Comparison of ENCODE assay signal across 2 cellular contexts in the genomic region with DNA sequence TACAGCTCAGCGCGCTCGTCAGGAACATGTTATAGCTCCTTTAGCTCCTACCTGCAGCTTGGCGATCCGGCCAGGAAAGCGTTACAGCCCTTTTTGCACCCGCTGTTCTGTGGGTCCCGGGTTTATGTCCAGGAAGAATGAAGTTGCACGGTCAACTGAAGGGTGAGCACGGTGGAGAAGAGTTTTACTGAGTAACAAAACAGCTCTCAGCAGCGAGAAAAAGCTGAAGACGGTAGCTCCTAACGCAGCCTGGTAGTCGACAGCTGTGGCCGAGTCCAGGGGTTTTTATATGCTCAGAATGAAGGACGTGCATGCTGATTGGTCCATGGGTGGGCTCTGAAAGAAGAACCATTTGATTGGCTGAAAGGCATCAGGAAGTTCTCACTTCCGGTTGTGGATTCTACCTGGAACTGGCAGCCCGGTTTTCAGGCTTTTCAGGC.
TF ChIP-seq lines count a peak whose summit lies in the region.

No MANE protein-coding gene starts in this region.

TF ChIP-seq in K562, 482 proteins besides CTCF, POLR2A, EP300 and RAD21 (continued from another document):
- TF ChIP-seq, protein P1, sequence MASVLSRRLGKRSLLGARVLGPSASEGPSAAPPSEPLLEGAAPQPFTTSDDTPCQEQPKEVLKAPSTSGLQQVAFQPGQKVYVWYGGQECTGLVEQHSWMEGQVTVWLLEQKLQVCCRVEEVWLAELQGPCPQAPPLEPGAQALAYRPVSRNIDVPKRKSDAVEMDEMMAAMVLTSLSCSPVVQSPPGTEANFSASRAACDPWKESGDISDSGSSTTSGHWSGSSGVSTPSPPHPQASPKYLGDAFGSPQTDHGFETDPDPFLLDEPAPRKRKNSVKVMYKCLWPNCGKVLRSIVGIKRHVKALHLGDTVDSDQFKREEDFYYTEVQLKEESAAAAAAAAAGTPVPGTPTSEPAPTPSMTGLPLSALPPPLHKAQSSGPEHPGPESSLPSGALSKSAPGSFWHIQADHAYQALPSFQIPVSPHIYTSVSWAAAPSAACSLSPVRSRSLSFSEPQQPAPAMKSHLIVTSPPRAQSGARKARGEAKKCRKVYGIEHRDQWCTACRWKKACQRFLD (CRISPR knock-in tag; IDR thresholded peaks at IDR 0.05) = no peak
- no peak for TF ChIP-seq ESRRB (CRISPR knock-in tag; IDR thresholded peaks at IDR 0.05; ENCODE audit: borderline replicate concordance)
- peak; percentile 93 for TF ChIP-seq POLR2AphosphoS5 (IDR thresholded peaks at IDR 0.05; ENCODE audit: control insufficient read depth, insufficient read depth, low read depth, low read length)
- TF ChIP-seq NCOR1 (IDR thresholded peaks at IDR 0.05) = 0 out of 2 replicates have a peak, but pooled peaks have one; percentile 9
- TF ChIP-seq TBP (optimal IDR thresholded peaks at IDR 0.05; ENCODE audit: low read depth, low read length) = peak; percentile 95

TF ChIP-seq in HepG2, 621 proteins besides CTCF, POLR2A, EP300 and RAD21 (continued from another document):
- TF ChIP-seq SOX13 (IDR thresholded peaks at IDR 0.05) (no peak), SOX13 (CRISPR knock-in tag; conservative IDR thresholded peaks at IDR 0.05 in 1 of 2, IDR thresholded peaks at IDR 0.05 in 1 of 2) (no peak), ZNF547 (CRISPR knock-in tag; IDR thresholded peaks at IDR 0.05) (no peak), RARA (CRISPR knock-in tag; IDR thresholded peaks at IDR 0.05) (no peak), ZNF557 (CRISPR knock-in tag; IDR thresholded peaks at IDR 0.05) (no peak), CEBPG (CRISPR knock-in tag; IDR thresholded peaks at IDR 0.05) (no peak), ZNF816 (CRISPR knock-in tag; IDR thresholded peaks at IDR 0.05; ENCODE audit: borderline replicate concordance) (no peak), ZBTB7B (CRISPR knock-in tag; IDR thresholded peaks at IDR 0.05) (no peak), ZSCAN29 (CRISPR knock-in tag; conservative IDR thresholded peaks at IDR 0.05) (no peak), POLR2AphosphoS5 (IDR thresholded peaks at IDR 0.05; ENCODE audit: low read depth, low read length) (peak; percentile 63), ZNF670 (CRISPR knock-in tag; IDR thresholded peaks at IDR 0.05; ENCODE audit: borderline replicate concordance) (no peak), GABPB1 (CRISPR knock-in tag; IDR thresholded peaks at IDR 0.05) (peak; percentile 36; the same call in 1 of the 2 replicates), ZNF256 (CRISPR knock-in tag; conservative IDR thresholded peaks at IDR 0.05) (no peak), NFKBIZ (CRISPR knock-in tag; IDR thresholded peaks at IDR 0.05) (no peak), IRX3 (CRISPR knock-in tag; IDR thresholded peaks at IDR 0.05; ENCODE audit: borderline replicate concordance, low read depth) (no peak), SNAI1 (CRISPR knock-in tag; IDR thresholded peaks at IDR 0.05; ENCODE audit: borderline replicate concordance) (0 out of 2 replicates have a peak, but pooled peaks have one; percentile 48), ZNF274 (CRISPR knock-in tag; IDR thresholded peaks at IDR 0.05) (no peak), NAIF1 (CRISPR knock-in tag; IDR thresholded peaks at IDR 0.05; ENCODE audit: borderline replicate concordance) (no peak), RBM39 (IDR thresholded peaks at IDR 0.05; ENCODE audit: low read depth, low read length, poor library complexity, severe bottlenecking) (no peak), YEATS2 (CRISPR knock-in tag; IDR thresholded peaks at IDR 0.05; ENCODE audit: borderline replicate concordance) (peak; percentile 38; the same call in 1 of the 2 replicates), ZNF589 (CRISPR knock-in tag; conservative IDR thresholded peaks at IDR 0.05) (no peak), CHCHD3 (CRISPR knock-in tag; IDR thresholded peaks at IDR 0.05) (no peak), ZNF883 (CRISPR knock-in tag; IDR thresholded peaks at IDR 0.05; ENCODE audit: not compliant biosample characterization) (no peak), SIN3B (IDR thresholded peaks at IDR 0.05; ENCODE audit: low read length) (no peak), PPARG (CRISPR knock-in tag; conservative IDR thresholded peaks at IDR 0.05) (no peak), EED (CRISPR knock-in tag; IDR thresholded peaks at IDR 0.05) (no peak)
- TF ChIP-seq, protein P2, sequence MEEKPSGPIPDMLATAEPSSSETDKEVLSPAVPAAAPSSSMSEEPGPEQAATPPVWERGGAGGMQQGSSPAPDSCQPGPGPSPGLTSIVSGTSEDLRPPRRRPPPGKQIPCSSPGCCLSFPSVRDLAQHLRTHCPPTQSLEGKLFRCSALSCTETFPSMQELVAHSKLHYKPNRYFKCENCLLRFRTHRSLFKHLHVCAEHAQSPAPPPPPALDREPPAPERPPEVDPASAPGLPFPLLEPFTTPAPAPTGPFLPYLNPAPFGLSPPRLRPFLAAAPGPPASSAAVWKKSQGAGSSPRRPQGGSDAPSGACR (CRISPR knock-in tag; IDR thresholded peaks at IDR 0.05) = no peak
- TF ChIP-seq, protein P3, sequence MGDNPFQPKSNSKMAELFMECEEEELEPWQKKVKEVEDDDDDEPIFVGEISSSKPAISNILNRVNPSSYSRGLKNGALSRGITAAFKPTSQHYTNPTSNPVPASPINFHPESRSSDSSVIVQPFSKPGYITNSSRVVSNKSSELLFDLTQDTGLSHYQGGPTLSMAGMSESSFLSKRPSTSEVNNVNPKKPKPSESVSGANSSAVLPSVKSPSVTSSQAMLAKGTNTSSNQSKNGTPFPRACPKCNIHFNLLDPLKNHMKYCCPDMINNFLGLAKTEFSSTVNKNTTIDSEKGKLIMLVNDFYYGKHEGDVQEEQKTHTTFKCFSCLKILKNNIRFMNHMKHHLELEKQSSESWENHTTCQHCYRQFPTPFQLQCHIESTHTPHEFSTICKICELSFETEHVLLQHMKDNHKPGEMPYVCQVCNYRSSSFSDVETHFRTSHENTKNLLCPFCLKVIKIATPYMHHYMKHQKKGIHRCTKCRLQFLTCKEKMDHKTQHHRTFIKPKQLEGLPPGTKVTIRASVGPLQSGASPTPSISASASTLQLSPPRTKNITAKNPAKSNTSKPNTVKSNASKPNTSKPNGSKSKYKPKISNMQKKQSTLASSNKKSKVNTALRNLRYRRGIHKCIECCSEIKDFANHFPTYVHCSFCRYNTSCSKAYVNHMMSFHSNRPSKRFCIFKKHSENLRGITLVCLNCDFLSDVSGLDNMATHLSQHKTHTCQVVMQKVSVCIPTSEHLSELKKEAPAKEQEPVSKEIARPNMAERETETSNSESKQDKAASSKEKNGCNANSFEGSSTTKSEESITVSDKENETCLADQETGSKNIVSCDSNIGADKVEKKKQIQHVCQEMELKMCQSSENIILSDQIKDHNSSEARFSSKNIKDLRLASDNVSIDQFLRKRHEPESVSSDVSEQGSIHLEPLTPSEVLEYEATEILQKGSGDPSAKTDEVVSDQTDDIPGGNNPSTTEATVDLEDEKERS (CRISPR knock-in tag; IDR thresholded peaks at IDR 0.05) = no peak
- TF ChIP-seq, protein P4, sequence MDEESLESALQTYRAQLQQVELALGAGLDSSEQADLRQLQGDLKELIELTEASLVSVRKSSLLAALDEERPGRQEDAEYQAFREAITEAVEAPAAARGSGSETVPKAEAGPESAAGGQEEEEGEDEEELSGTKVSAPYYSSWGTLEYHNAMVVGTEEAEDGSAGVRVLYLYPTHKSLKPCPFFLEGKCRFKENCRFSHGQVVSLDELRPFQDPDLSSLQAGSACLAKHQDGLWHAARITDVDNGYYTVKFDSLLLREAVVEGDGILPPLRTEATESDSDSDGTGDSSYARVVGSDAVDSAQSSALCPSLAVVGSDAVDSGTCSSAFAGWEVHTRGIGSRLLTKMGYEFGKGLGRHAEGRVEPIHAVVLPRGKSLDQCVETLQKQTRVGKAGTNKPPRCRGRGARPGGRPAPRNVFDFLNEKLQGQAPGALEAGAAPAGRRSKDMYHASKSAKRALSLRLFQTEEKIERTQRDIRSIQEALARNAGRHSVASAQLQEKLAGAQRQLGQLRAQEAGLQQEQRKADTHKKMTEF (CRISPR knock-in tag; IDR thresholded peaks at IDR 0.05) = 0 out of 2 replicates have a peak, but pooled peaks have one; percentile 22
- TF ChIP-seq, protein P5, sequence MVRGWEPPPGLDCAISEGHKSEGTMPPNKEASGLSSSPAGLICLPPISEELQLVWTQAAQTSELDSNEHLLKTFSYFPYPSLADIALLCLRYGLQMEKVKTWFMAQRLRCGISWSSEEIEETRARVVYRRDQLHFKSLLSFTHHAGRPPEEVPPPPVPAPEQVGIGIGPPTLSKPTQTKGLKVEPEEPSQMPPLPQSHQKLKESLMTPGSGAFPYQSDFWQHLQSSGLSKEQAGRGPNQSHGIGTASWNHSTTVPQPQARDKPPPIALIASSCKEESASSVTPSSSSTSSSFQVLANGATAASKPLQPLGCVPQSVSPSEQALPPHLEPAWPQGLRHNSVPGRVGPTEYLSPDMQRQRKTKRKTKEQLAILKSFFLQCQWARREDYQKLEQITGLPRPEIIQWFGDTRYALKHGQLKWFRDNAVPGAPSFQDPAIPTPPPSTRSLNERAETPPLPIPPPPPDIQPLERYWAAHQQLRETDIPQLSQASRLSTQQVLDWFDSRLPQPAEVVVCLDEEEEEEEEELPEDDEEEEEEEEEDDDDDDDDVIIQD (CRISPR knock-in tag; IDR thresholded peaks at IDR 0.05; ENCODE audit: low read depth) = peak; percentile 17; the same call in 1 of the 2 replicates
- TF ChIP-seq, protein P6, sequence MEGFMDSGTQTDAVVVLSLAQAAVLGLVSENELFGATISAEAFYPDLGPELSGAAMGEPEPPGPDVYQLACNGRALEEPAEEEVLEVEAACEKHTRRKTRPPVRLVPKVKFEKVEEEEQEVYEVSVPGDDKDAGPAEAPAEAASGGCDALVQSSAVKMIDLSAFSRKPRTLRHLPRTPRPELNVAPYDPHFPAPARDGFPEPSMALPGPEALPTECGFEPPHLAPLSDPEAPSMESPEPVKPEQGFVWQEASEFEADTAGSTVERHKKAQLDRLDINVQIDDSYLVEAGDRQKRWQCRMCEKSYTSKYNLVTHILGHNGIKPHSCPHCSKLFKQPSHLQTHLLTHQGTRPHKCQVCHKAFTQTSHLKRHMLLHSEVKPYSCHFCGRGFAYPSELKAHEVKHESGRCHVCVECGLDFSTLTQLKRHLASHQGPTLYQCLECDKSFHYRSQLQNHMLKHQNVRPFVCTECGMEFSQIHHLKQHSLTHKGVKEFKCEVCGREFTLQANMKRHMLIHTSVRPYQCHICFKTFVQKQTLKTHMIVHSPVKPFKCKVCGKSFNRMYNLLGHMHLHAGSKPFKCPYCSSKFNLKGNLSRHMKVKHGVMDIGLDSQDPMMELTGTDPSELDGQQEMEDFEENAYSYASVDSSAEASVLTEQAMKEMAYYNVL (CRISPR knock-in tag; IDR thresholded peaks at IDR 0.05; ENCODE audit: borderline replicate concordance) = no peak
